Comparison of ENCODE assay signal across 10 cellular contexts in genomic region chr4:41146196-41146595, GRCh38.
A peak's percentile ranks its signal among the peaks of the same experiment; 100 is the strongest.
DNase-seq lines count a peak whose midpoint lies in the region; TF ChIP-seq lines count a peak whose summit lies in the region.
"Had no signal": no experiment of that assay in that cellular context is flagged by ENCODE, and none has a peak within 500 bp of the region (broad histone marks: within the 10 kb centered on the region; RNA-seq: fewer than 3 reads in every experiment).

No MANE protein-coding gene starts in this region.

- H4K20me1 ChIP-seq in smooth muscle cell (ENCODE audit: low read depth) = no peaks in the 10 kb centered on the region

- H3K27me3 Mint-ChIP-seq in activated CD4-positive, alpha-beta memory T cell treated with anti-CD3 and anti-CD28 coated beads for 36 hours = peaks cover 3% of the 10 kb centered on the region

- POLR2A ChIA-PET in activated CD4-positive, alpha-beta memory T cell treated with anti-CD3 and anti-CD28 coated beads for 36 hours (lab: Charles Lee) = no interaction called here

- intact Hi-C loops in activated CD4-positive, alpha-beta memory T cell treated with anti-CD3 and anti-CD28 coated beads for 36 hours (cut with micrococcal nuclease) = no loop called here

- peaks cover 30% of the 10 kb centered on the region for H3F3A ChIP-seq in smooth muscle cell (ENCODE audit: low read depth)

- no peak overlapping the region for H3K4me3 Mint-ChIP-seq in activated CD4-positive, alpha-beta memory T cell treated with anti-CD3 and anti-CD28 coated beads for 36 hours

- H3K9me3 ChIP-seq in HUES64 (ENCODE audit: insufficient read depth, low read depth, low read length) (no peaks in the 10 kb centered on the region), liver (ENCODE audit: control insufficient read depth in 4 of 4, low read length in 3 of 4) (no peaks in the 10 kb centered on the region), smooth muscle cell (replicated peaks; ENCODE audit: low read depth) (no peaks in the 10 kb centered on the region)

- peaks cover 43% of the 10 kb centered on the region for H3K79me2 ChIP-seq in smooth muscle cell (ENCODE audit: low read depth)

- peaks cover 3% of the 10 kb centered on the region; the same call in 1 of the 2 replicates for H3K36me3 ChIP-seq in HUES64 (ENCODE audit: insufficient read depth, low read length)
- H3K36me3 ChIP-seq in liver (ENCODE audit: control insufficient read depth in 4 of 4, insufficient read depth in 3 of 4, low read depth in 1 of 4, low read length in 3 of 4) = no peaks in the 10 kb centered on the region
- no peaks in the 10 kb centered on the region for H3K36me3 ChIP-seq in smooth muscle cell (ENCODE audit: low read depth)

- H3K4me1 ChIP-seq in HUES64 (ENCODE audit: insufficient read depth, low read length) (peaks cover 24% of the 10 kb centered on the region), liver (ENCODE audit: control insufficient read depth in 4 of 4, insufficient read depth in 4 of 4, low read length in 3 of 4) (peaks cover 6 to 43% (median 30%) of the 10 kb centered on the region in 4 donors), smooth muscle cell (ENCODE audit: low read depth) (peaks cover 47% of the 10 kb centered on the region)

- H2AFZ ChIP-seq in smooth muscle cell (ENCODE audit: low read depth) = no peak overlapping the region

- H3K27ac ChIP-seq in HUES64 (ENCODE audit: low read depth, low read length) = peak overlapping the region; percentile 6; the same call in 1 of the 2 replicates
- peak overlapping the region; percentile 66 to 85 for H3K27ac ChIP-seq in liver (ENCODE audit: low read depth in 1 of 2, low read length in 2 of 2)
- H3K27ac ChIP-seq in smooth muscle cell (ENCODE audit: low read depth) = peak overlapping the region; percentile 97

- no peak for TF ChIP-seq RAD21 in liver (IDR thresholded peaks at IDR 0.05)

- H3K9me3 Mint-ChIP-seq in activated CD4-positive, alpha-beta memory T cell treated with anti-CD3 and anti-CD28 coated beads for 36 hours = no peaks in the 10 kb centered on the region

- H3K9ac ChIP-seq in HUES64 (ENCODE audit: low read depth, low read length) (peak overlapping the region; percentile 35; the same call in 1 of the 2 replicates), liver (ENCODE audit: low read depth in 1 of 2, low read length in 2 of 2) (peak overlapping the region in 1 of 2 donors; percentile 32), smooth muscle cell (ENCODE audit: low read depth) (peak overlapping the region; percentile 60)

- no peak for TF ChIP-seq CTCF in liver (IDR thresholded peaks at IDR 0.05; ENCODE audit: low read depth, low read length, missing input control)
- TF ChIP-seq CTCF in smooth muscle cell (IDR thresholded peaks at IDR 0.05; ENCODE audit: borderline replicate concordance, insufficient read depth, poor library complexity, severe bottlenecking) = no peak

- peak overlapping the region; percentile 70 for H3K4me2 ChIP-seq in smooth muscle cell

- WGBS in HUES64 = 96% methylated on average over 5 of the region's 5 CpGs
- WGBS in liver = 95% methylated on average over 5 of the region's 5 CpGs
- 70% methylated on average over 5 of the region's 5 CpGs for WGBS in smooth muscle cell (ENCODE audit: low lambda C conversion rate)

- H3K36me3 Mint-ChIP-seq in activated CD4-positive, alpha-beta memory T cell treated with anti-CD3 and anti-CD28 coated beads for 36 hours = no peaks in the 10 kb centered on the region

- H3K27ac Mint-ChIP-seq in activated CD4-positive, alpha-beta memory T cell treated with anti-CD3 and anti-CD28 coated beads for 36 hours = no peak overlapping the region

- H3K4me1 Mint-ChIP-seq in activated CD4-positive, alpha-beta memory T cell treated with anti-CD3 and anti-CD28 coated beads for 36 hours (ENCODE audit: low read depth) = no peaks in the 10 kb centered on the region

- H3K27me3 ChIP-seq in HUES64 (ENCODE audit: insufficient read depth, low read length) (no peaks in the 10 kb centered on the region), liver (ENCODE audit: control insufficient read depth in 4 of 4, insufficient read depth in 4 of 4, low read length in 3 of 4) (no peaks in the 10 kb centered on the region), smooth muscle cell (ENCODE audit: low read depth) (no peaks in the 10 kb centered on the region)

- CTCF ChIA-PET in activated CD4-positive, alpha-beta memory T cell treated with anti-CD3 and anti-CD28 coated beads for 36 hours (lab: Charles Lee) = no interaction called here

- peak; percentile 43 for DNase-seq in astrocyte of the hippocampus (ENCODE audit: low read depth, low spot score)
- no peak for DNase-seq in smooth muscle cell (lab: John Stamatoyannopoulos, UW; ENCODE audit: unreplicated experiment)
- DNase-seq in activated CD4-positive, alpha-beta memory T cell treated with anti-CD3 and anti-CD28 coated beads for 36 hours = no peak
- DNase-seq in T1000 (lab: John Stamatoyannopoulos, UW) = no peak
- no peak for DNase-seq in stimulated activated naive CD4-positive, alpha-beta T cell treated with Interleukin-2 at 50 U/mL for 16 hours (lab: John Stamatoyannopoulos, UW)
- no peak for DNase-seq in cerebellar cortex (ENCODE audit: low spot score)
- DNase-seq: activated naive CD4-positive, alpha-beta T cell treated with anti-CD3 and anti-CD28 coated beads, Interleukin-2, amount 50 U/mL, for 16 hours; GDM1 had no signal

- H3K4me3 ChIP-seq in HUES64 (ENCODE audit: low read length) (no peak overlapping the region), liver (ENCODE audit: low read depth in 1 of 3, low read length in 3 of 3) (peak overlapping the region in 1 of 3 donors; percentile 29), smooth muscle cell (peak overlapping the region; percentile 23)

TF ChIP-seq in liver, 16 proteins besides CTCF, POLR2A, EP300 and RAD21:
- no peak for TF ChIP-seq GABPA (IDR thresholded peaks at IDR 0.05 in 1 of 2, conservative IDR thresholded peaks at IDR 0.05 in 1 of 2)
- TF ChIP-seq, protein P1, sequence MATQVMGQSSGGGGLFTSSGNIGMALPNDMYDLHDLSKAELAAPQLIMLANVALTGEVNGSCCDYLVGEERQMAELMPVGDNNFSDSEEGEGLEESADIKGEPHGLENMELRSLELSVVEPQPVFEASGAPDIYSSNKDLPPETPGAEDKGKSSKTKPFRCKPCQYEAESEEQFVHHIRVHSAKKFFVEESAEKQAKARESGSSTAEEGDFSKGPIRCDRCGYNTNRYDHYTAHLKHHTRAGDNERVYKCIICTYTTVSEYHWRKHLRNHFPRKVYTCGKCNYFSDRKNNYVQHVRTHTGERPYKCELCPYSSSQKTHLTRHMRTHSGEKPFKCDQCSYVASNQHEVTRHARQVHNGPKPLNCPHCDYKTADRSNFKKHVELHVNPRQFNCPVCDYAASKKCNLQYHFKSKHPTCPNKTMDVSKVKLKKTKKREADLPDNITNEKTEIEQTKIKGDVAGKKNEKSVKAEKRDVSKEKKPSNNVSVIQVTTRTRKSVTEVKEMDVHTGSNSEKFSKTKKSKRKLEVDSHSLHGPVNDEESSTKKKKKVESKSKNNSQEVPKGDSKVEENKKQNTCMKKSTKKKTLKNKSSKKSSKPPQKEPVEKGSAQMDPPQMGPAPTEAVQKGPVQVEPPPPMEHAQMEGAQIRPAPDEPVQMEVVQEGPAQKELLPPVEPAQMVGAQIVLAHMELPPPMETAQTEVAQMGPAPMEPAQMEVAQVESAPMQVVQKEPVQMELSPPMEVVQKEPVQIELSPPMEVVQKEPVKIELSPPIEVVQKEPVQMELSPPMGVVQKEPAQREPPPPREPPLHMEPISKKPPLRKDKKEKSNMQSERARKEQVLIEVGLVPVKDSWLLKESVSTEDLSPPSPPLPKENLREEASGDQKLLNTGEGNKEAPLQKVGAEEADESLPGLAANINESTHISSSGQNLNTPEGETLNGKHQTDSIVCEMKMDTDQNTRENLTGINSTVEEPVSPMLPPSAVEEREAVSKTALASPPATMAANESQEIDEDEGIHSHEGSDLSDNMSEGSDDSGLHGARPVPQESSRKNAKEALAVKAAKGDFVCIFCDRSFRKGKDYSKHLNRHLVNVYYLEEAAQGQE (IDR thresholded peaks at IDR 0.05) = peak; percentile 40

Comparison
In these comparisons a context has a peak if more than half of its experiments do, and no peak if none do; other contexts are left out.
1. H3K27ac ChIP-seq: peak in every context shown above with its lines; median percentile 97 in smooth muscle cell; 76 in liver; 6 in HUES64.